10 cellular contexts compared by ENCODE assay signal in the genomic region with DNA sequence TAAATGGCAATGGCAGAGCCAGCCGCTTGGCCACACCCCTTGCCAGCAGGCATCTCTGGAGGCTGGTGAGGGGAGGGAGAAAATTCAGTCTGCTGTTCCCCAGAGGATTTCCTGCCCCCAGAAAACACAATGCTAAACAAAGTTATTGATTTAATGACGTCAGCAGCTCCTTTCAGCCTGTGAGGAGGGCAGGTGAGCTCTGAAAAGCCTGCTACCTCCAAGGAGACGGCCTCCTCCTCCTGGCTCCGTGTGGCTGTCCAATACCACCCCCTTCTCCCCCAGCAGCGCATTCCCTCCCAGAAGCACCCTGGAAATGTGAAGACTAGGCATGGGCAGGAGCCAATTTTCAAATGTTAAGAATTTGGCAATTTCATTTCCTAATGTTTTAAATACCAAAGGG.
DNase-seq lines count a peak whose midpoint lies in the region; TF ChIP-seq lines count a peak whose summit lies in the region.
"Had no signal": no experiment of that assay in that cellular context is flagged by ENCODE, and none has a peak within 500 bp of the region (broad histone marks: within the 10 kb centered on the region; RNA-seq: fewer than 3 reads in every experiment).

No MANE protein-coding gene starts in this region.

- H3K9ac ChIP-seq in smooth muscle cell (ENCODE audit: low read depth): no peak overlapping the region

- 47% methylated on average over 5 of the region's 5 CpGs for WGBS in smooth muscle cell (ENCODE audit: low lambda C conversion rate)

- TF ChIP-seq CTCF in left ventricle myocardium inferior (IDR thresholded peaks at IDR 0.05; ENCODE audit: borderline replicate concordance) (no peak), smooth muscle cell (IDR thresholded peaks at IDR 0.05; ENCODE audit: borderline replicate concordance, insufficient read depth, poor library complexity, severe bottlenecking) (no peak), foreskin fibroblast (IDR thresholded peaks at IDR 0.05; ENCODE audit: low read depth, low read length) (no peak)

- H3K4me3 ChIP-seq in left ventricle myocardium inferior (no peak overlapping the region), smooth muscle cell (no peak overlapping the region), foreskin fibroblast (ENCODE audit: low read depth in 1 of 2, low read length in 2 of 2) (no peak overlapping the region)

- H2AFZ ChIP-seq in smooth muscle cell (ENCODE audit: low read depth): no peak overlapping the region

- H3K36me3 ChIP-seq in left ventricle myocardium inferior (no peaks in the 10 kb centered on the region), smooth muscle cell (ENCODE audit: low read depth) (no peaks in the 10 kb centered on the region)
- H3K36me3 ChIP-seq: neutrophil had no signal

- no peaks in the 10 kb centered on the region for H3F3A ChIP-seq in smooth muscle cell (ENCODE audit: low read depth)

- H3K9me3 ChIP-seq in left ventricle myocardium inferior (replicated peaks): no peaks in the 10 kb centered on the region
- H3K9me3 ChIP-seq in smooth muscle cell (replicated peaks; ENCODE audit: low read depth): no peaks in the 10 kb centered on the region
- H3K9me3 ChIP-seq: neutrophil had no signal

- intact Hi-C loops in left ventricle myocardium inferior (cut with micrococcal nuclease): no loop called here

- H3K4me1 ChIP-seq in left ventricle myocardium inferior (peaks cover 45% of the 10 kb centered on the region), smooth muscle cell (ENCODE audit: low read depth) (peaks cover 20% of the 10 kb centered on the region)

- H3K27ac ChIP-seq in left ventricle myocardium inferior (replicated peaks) (peak overlapping the region; percentile 60), smooth muscle cell (ENCODE audit: low read depth) (no peak overlapping the region)
- H3K27ac ChIP-seq: neutrophil had no signal

- DNase-seq in NCI-H1092 treated with DMSO at 0.1 percent for 48 hours (lab: John Stamatoyannopoulos, UW) (peak; percentile 82), NCI-H774 (lab: John Stamatoyannopoulos, UW) (peak; percentile 90), left ventricle myocardium inferior (no peak), smooth muscle cell (lab: John Stamatoyannopoulos, UW; ENCODE audit: unreplicated experiment) (no peak), foreskin fibroblast (no peak)
- DNase-seq in activated CD4-positive, CD25-positive, alpha-beta regulatory T cell treated with anti-CD3 and anti-CD28 coated beads, Interleukin-2, amount 50 U/mL, for 72 hours: no peak
- DNase-seq in NK-92 treated with Interleukin-12 subunit alpha and Interleukin-12 subunit beta, amount 100 ng/mL, for 24 hours (lab: John Stamatoyannopoulos, UW): no peak
- DNase-seq in stimulated activated CD4-positive, alpha-beta T cell treated with anti-CD3 and anti-CD28 coated beads, Interleukin-15, amount 100 ng/mL, for 24 hours: no peak
- DNase-seq: activated naive CD4-positive, alpha-beta T cell treated with anti-CD3 and anti-CD28 coated beads, Interleukin-2, amount 50 U/mL, for 16 hours had no signal

- H3K4me2 ChIP-seq in smooth muscle cell: peak overlapping the region; percentile 0

- no peaks in the 10 kb centered on the region for H3K27me3 ChIP-seq in left ventricle myocardium inferior (ENCODE audit: low read depth)
- peaks cover 3% of the 10 kb centered on the region for H3K27me3 ChIP-seq in smooth muscle cell (ENCODE audit: low read depth)
- H3K27me3 ChIP-seq: neutrophil had no signal

- H4K20me1 ChIP-seq in smooth muscle cell (ENCODE audit: low read depth): peaks cover 7% of the 10 kb centered on the region

- H3K79me2 ChIP-seq in smooth muscle cell (ENCODE audit: low read depth): no peaks in the 10 kb centered on the region

Comparison
In these comparisons a context has a peak if more than half of its experiments do, and no peak if none do; other contexts are left out.
1. DNase-seq: peak in NCI-H1092 treated with DMSO at 0.1 percent for 48 hours (single experiment) and NCI-H774 (single experiment); none in left ventricle myocardium inferior (single experiment), smooth muscle cell (single experiment), activated CD4-positive, CD25-positive, alpha-beta regulatory T cell treated with anti-CD3 and anti-CD28 coated beads, Interleukin-2, amount 50 U/mL, for 72 hours (single experiment), NK-92 treated with Interleukin-12 subunit alpha and Interleukin-12 subunit beta, amount 100 ng/mL, for 24 hours (single experiment), foreskin fibroblast (0 of 2) and stimulated activated CD4-positive, alpha-beta T cell treated with anti-CD3 and anti-CD28 coated beads, Interleukin-15, amount 100 ng/mL, for 24 hours (single experiment).